In genomic region chr5:132952829-132953228, GRCh38 we compare ENCODE assay signal across 22 cellular contexts.
"Had no signal": no experiment of that assay in that cellular context is flagged by ENCODE, and none has a peak within 500 bp of the region (broad histone marks: within the 10 kb centered on the region; RNA-seq: fewer than 3 reads in every experiment).

No MANE protein-coding gene starts in this region.

- DNase-seq: gastrocnemius medialis; immature natural killer cell; left ventricle myocardium inferior; mesendoderm; naive thymus-derived CD4-positive, alpha-beta T cell; nephron progenitor cell; psoas muscle; retina; right lobe of liver; spleen; stimulated activated CD4-positive, alpha-beta T cell treated with anti-CD3 and anti-CD28 coated beads, Interleukin-15, amount 100 ng/mL, for 24 hours; stimulated activated CD4-positive, alpha-beta T cell treated with anti-CD3 and anti-CD28 coated beads, Interleukin-1b, Interleukin-23, amount 100 ng/mL, for 48 hours; stimulated activated CD4-positive, alpha-beta T cell treated with anti-CD3 and anti-CD28 coated beads, Interleukin-4, amount 100 ng/mL, for 24 hours; stimulated activated naive B cell treated with anti-CD40 and anti-IgM and Interleukin-4, amounts not matched to agents 10 μg/mL and 1 μg/mL and 100 μg/mL, for 72 hours; stimulated activated naive CD8-positive, alpha-beta T cell treated with anti-CD3 and anti-CD28 coated beads, Interleukin-15, amount 100 ng/mL, for 72 hours; testis; transverse colon; uterus had no signal

- H3K27me3 Mint-ChIP-seq: dendritic cell treated with granulocyte-macrophage colony-stimulating factor and Interleukin-4, amounts not matched to agents 40 ng/mL and 50 ng/mL, for 4 days; naive thymus-derived CD4-positive, alpha-beta T cell; stimulated activated naive B cell treated with anti-CD40 and anti-IgM and Interleukin-4, amounts not matched to agents 10 μg/mL and 1 μg/mL and 100 μg/mL, for 72 hours; stimulated activated naive CD8-positive, alpha-beta T cell treated with anti-CD3 and anti-CD28 coated beads, Interleukin-15, amount 100 ng/mL, for 72 hours had no signal

- H3K27me3 ChIP-seq: esophagus muscularis mucosa, gastrocnemius medialis, right lobe of liver, spleen, testis, transverse colon, uterus had no signal

- H3K4me3 Mint-ChIP-seq: dendritic cell treated with granulocyte-macrophage colony-stimulating factor and Interleukin-4, amounts not matched to agents 40 ng/mL and 50 ng/mL, for 4 days; nephron progenitor cell; stimulated activated naive B cell treated with anti-CD40 and anti-IgM and Interleukin-4, amounts not matched to agents 10 μg/mL and 1 μg/mL and 100 μg/mL, for 72 hours; stimulated activated naive CD8-positive, alpha-beta T cell treated with anti-CD3 and anti-CD28 coated beads, Interleukin-15, amount 100 ng/mL, for 72 hours had no signal

- ATAC-seq: gastrocnemius medialis; naive thymus-derived CD4-positive, alpha-beta T cell; psoas muscle; right lobe of liver; stimulated activated naive B cell treated with anti-CD40 and anti-IgM and Interleukin-4, amounts not matched to agents 10 μg/mL and 1 μg/mL and 100 μg/mL, for 72 hours; stimulated activated naive CD8-positive, alpha-beta T cell treated with anti-CD3 and anti-CD28 coated beads, Interleukin-15, amount 100 ng/mL, for 72 hours had no signal

- H3K36me3 ChIP-seq: gastrocnemius medialis, transverse colon, uterus had no signal

- H3K9me3 Mint-ChIP-seq: dendritic cell treated with granulocyte-macrophage colony-stimulating factor and Interleukin-4, amounts not matched to agents 40 ng/mL and 50 ng/mL, for 4 days; immature natural killer cell; naive thymus-derived CD4-positive, alpha-beta T cell; stimulated activated naive B cell treated with anti-CD40 and anti-IgM and Interleukin-4, amounts not matched to agents 10 μg/mL and 1 μg/mL and 100 μg/mL, for 72 hours; stimulated activated naive CD8-positive, alpha-beta T cell treated with anti-CD3 and anti-CD28 coated beads, Interleukin-15, amount 100 ng/mL, for 72 hours had no signal

- H3K27ac Mint-ChIP-seq: dendritic cell treated with granulocyte-macrophage colony-stimulating factor and Interleukin-4, amounts not matched to agents 40 ng/mL and 50 ng/mL, for 4 days; nephron progenitor cell; stimulated activated naive B cell treated with anti-CD40 and anti-IgM and Interleukin-4, amounts not matched to agents 10 μg/mL and 1 μg/mL and 100 μg/mL, for 72 hours had no signal

- H3K9me3 ChIP-seq: esophagus muscularis mucosa, gastrocnemius medialis, psoas muscle, right lobe of liver, testis, transverse colon, uterus had no signal

- H2AFZ ChIP-seq: parathyroid adenoma had no signal

- H3K4me3 ChIP-seq: esophagus muscularis mucosa, gastrocnemius medialis, left ventricle myocardium inferior, lung, psoas muscle, right lobe of liver, spleen, testis, transverse colon, uterus had no signal

- H3K27ac ChIP-seq: gastrocnemius medialis, left ventricle myocardium inferior, parathyroid adenoma, psoas muscle, right lobe of liver, spleen, testis, transverse colon, uterus had no signal
